Comparison of ENCODE assay signal across 1 cellular context in the genomic region with DNA sequence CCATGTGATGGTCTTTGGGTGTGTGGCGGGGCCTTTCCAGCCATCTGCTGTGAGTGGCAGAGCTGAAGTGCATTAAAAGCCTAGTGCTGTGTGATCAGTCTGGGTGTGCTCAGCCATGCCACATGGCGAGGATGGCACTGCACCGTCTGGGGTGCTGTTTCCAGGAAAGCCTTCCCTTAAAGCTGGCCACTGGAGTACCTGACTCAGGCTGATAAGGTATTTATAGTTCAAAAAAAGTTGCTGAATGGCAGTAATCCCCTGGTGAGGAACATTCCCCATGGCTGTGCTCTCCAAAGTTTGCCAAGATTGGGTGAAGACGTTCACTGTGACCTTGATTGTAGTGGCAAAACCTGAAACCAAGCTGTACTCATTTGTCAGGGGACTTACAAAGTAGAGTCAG.
TF ChIP-seq lines count a peak whose summit lies in the region.

No MANE protein-coding gene starts in this region.

TF ChIP-seq in WTC11, 78 proteins besides CTCF, POLR2A, EP300 and RAD21 (continued from another document):
- TF ChIP-seq ZNF416 (CRISPR knock-in tag; IDR thresholded peaks at IDR 0.05): no peak
- TF ChIP-seq, protein P1, sequence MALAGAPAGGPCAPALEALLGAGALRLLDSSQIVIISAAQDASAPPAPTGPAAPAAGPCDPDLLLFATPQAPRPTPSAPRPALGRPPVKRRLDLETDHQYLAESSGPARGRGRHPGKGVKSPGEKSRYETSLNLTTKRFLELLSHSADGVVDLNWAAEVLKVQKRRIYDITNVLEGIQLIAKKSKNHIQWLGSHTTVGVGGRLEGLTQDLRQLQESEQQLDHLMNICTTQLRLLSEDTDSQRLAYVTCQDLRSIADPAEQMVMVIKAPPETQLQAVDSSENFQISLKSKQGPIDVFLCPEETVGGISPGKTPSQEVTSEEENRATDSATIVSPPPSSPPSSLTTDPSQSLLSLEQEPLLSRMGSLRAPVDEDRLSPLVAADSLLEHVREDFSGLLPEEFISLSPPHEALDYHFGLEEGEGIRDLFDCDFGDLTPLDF (CRISPR knock-in tag; IDR thresholded peaks at IDR 0.05): no peak
- no peak for TF ChIP-seq ZNF423 (CRISPR knock-in tag; IDR thresholded peaks at IDR 0.05)
- TF ChIP-seq, protein P2, sequence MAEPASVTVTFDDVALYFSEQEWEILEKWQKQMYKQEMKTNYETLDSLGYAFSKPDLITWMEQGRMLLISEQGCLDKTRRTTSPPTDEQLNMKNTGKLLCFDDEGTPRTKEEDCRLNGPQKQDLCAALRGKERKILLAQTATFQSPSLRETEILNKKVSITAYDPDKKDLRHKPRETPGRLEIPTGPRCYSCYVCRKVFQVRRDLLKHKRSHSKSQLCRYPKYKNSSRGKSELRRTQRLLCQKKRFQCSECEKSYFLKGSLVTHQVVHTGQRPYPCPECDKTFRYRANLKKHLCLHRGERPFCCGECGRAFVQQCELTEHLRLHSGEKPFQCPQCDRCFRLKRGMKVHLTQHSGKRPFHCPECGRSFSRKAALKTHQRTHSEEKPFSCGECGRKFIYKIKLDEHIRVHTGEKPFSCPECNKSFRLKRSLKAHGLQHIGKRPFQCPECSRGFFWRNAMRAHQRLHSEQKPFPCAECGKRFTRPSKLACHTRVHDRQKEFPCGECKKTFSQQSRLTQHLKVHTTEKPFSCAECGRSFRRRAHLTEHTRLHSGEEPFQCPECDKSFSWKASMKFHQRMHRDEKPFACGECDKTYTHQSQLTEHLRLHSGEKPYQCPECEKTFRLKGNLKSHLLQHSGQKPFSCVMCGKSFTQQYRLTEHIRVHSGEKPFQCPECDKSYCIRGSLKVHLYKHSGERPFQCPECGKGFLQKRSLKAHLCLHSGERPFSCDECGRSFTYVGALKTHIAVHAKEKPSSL (CRISPR knock-in tag; conservative IDR thresholded peaks at IDR 0.05): no peak
- no peak for TF ChIP-seq TP53 (CRISPR knock-in tag; IDR thresholded peaks at IDR 0.05)
